16 cellular contexts compared by ENCODE assay signal in genomic region chr13:20482818-20483217, GRCh38.
"Had no signal": no experiment of that assay in that cellular context is flagged by ENCODE, and none has a peak within 500 bp of the region (broad histone marks: within the 10 kb centered on the region; RNA-seq: fewer than 3 reads in every experiment).

No MANE protein-coding gene starts in this region.

- H3K9me3 Mint-ChIP-seq: activated T-cell treated with anti-CD3 and anti-CD28 coated beads, Interleukin-2, amount 50 U/mL, for 24 hours; natural killer cell treated with Interleukin-12 subunit alpha and Interleukin-12 subunit beta and Interleukin-15 and Interleukin-18, amount 100 ng/mL, for 72 hours had no signal

- H3K4me2 ChIP-seq: SK-N-SH had no signal

- H3K9me3 ChIP-seq: mucosa of descending colon, SK-N-SH, testis had no signal

- H3K9ac ChIP-seq: SK-N-SH had no signal

- H3K27me3 Mint-ChIP-seq: activated CD8-positive, alpha-beta memory T cell treated with anti-CD3 and anti-CD28 coated beads, Interleukin-2, amount 10 ng/mL, durations not matched to agents 7 days and 5 days; activated T-cell treated with anti-CD3 and anti-CD28 coated beads, Interleukin-2, amount 50 U/mL, for 24 hours had no signal

- H3K4me3 ChIP-seq: mucosa of descending colon, testis had no signal

- DNase-seq: activated CD4-positive, alpha-beta T cell treated with anti-CD3 and anti-CD28 coated beads, Interleukin-2, amount 50 U/mL, for 4 hours; activated CD8-positive, alpha-beta memory T cell treated with anti-CD3 and anti-CD28 coated beads, Interleukin-2, amount 10 ng/mL, durations not matched to agents 7 days and 5 days; activated gamma-delta T cell; activated T-cell treated with anti-CD3 and anti-CD28 coated beads, Interleukin-2, amount 50 U/mL, for 24 hours; aorta; hypothalamus; left colon; mammary epithelial cell; mucosa of descending colon; stimulated activated CD4-positive, alpha-beta T cell treated with anti-CD3 and anti-CD28 coated beads, Interleukin-2, amount 100 ng/mL, for 48 hours; stimulated activated CD8-positive, alpha-beta memory T cell treated with anti-CD3 and anti-CD28 coated beads, Interleukin-4, amount 100 ng/mL, for 48 hours; stimulated activated naive CD8-positive, alpha-beta T cell treated with anti-CD3 and anti-CD28 coated beads, Interleukin-15, Interleukin-2, amounts not matched to agents 100 U/mL and 50 U/mL, for 24 hours; testis had no signal

- H3K36me3 Mint-ChIP-seq: natural killer cell treated with Interleukin-12 subunit alpha and Interleukin-12 subunit beta and Interleukin-15 and Interleukin-18, amount 100 ng/mL, for 72 hours had no signal

- H3K27me3 ChIP-seq: testis had no signal

- H3K4me1 ChIP-seq: testis had no signal

- H3K4me3 Mint-ChIP-seq: activated CD8-positive, alpha-beta memory T cell treated with anti-CD3 and anti-CD28 coated beads, Interleukin-2, amount 10 ng/mL, durations not matched to agents 7 days and 5 days; activated T-cell treated with anti-CD3 and anti-CD28 coated beads, Interleukin-2, amount 50 U/mL, for 24 hours; natural killer cell treated with Interleukin-12 subunit alpha and Interleukin-12 subunit beta and Interleukin-15 and Interleukin-18, amount 100 ng/mL, for 72 hours had no signal

- H3K4me1 Mint-ChIP-seq: activated CD8-positive, alpha-beta memory T cell treated with anti-CD3 and anti-CD28 coated beads, Interleukin-2, amount 10 ng/mL, durations not matched to agents 7 days and 5 days had no signal

- H3K27ac ChIP-seq: epithelial cell of prostate, testis had no signal

- H3K27ac Mint-ChIP-seq: activated CD8-positive, alpha-beta memory T cell treated with anti-CD3 and anti-CD28 coated beads, Interleukin-2, amount 10 ng/mL, durations not matched to agents 7 days and 5 days; activated T-cell treated with anti-CD3 and anti-CD28 coated beads, Interleukin-2, amount 50 U/mL, for 24 hours; natural killer cell treated with Interleukin-12 subunit alpha and Interleukin-12 subunit beta and Interleukin-15 and Interleukin-18, amount 100 ng/mL, for 72 hours had no signal

- H3K9me2 ChIP-seq: SK-N-SH had no signal
